In the genomic region with DNA sequence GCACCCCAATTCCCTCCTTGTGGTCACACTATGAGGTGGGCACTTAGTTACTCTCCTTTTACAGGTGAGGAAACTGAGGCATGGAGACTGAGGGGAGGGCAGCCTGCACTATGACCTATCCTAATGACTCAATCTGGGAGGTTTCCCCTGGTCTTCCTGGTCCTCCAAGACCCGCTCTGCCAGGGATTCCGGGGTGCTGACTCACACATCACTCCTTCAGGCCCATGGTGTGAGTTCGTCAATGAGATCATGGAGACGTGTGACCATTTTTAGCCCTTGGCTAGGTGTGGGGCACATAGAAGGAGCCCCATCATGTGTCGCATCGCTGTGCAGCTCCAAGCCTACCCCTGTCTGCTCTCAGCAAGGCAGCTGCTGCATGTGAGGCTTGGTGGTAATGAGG, we compare ENCODE assay signal across 12 cellular contexts. TPM values are rescaled to one million over a fixed set of nuclear protein-coding genes. Genes with fewer than 3 reads are reported as not detected.
DNase-seq lines count a peak whose midpoint lies in the region; FAIRE-seq and TF ChIP-seq lines count a peak whose summit lies in the region.
"Had no signal": no experiment of that assay in that cellular context is flagged by ENCODE, and none has a peak within 500 bp of the region (broad histone marks: within the 10 kb centered on the region; RNA-seq: fewer than 3 reads in every experiment).

No MANE protein-coding gene starts in this region.

- H3K4me1 ChIP-seq in BLaER1 (peaks cover 99% of the 10 kb centered on the region), spleen (peaks cover 0 to 6% (median 0%) of the 10 kb centered on the region in 6 donors)

- DNase-seq in NCI-H226 (peak; percentile 80), choroid plexus epithelial cell (ENCODE audit: low read depth) (peak; percentile 70), myocyte (ENCODE audit: low read depth) (peak; percentile 83), D721Med (ENCODE audit: insufficient read length, low spot score) (no peak), spleen (no peak), epidermal melanocyte (ENCODE audit: insufficient read length, low spot score) (no peak), iPS-NIHi11 (ENCODE audit: low spot score) (no peak)
- DNase-seq: activated T-cell treated with anti-CD3 and anti-CD28 coated beads, Interleukin-2, amount 50 U/mL, for 1 hour; amygdala; CD4-positive, CD25-positive, alpha-beta regulatory T cell had no signal

- H3K27ac ChIP-seq in BLaER1: peak overlapping the region; percentile 73
- H3K27ac ChIP-seq in spleen: no peak overlapping the region
- H3K27ac ChIP-seq: hepatocyte had no signal

- no peak overlapping the region for H3K9ac ChIP-seq in BLaER1

- FAIRE-seq in D721Med (lab: Jason Lieb, UNC): no peak

- no peaks in the 10 kb centered on the region for H3K27me3 ChIP-seq in BLaER1
- H3K27me3 ChIP-seq in spleen (replicated peaks in 1 of 7): no peaks in the 10 kb centered on the region
- H3K27me3 ChIP-seq: hepatocyte had no signal

- peaks cover 49% of the 10 kb centered on the region for H4K20me1 ChIP-seq in BLaER1

- intact Hi-C loops in spleen (cut with DNase I; ENCODE audit: low total_unique reads): no loop called here

- H3K36me3 ChIP-seq in BLaER1: peaks cover 11% of the 10 kb centered on the region; the same call in 1 of the 2 replicates
- no peaks in the 10 kb centered on the region for H3K36me3 ChIP-seq in spleen

- WGBS in spleen, 5 donors: 84 to 97% (median 92%) methylated on average over 6 of the region's 6 CpGs; no CpG with 5 or more reads in 1 of the 5 donors

- H3K9me3 ChIP-seq in BLaER1 (peaks cover 19% of the 10 kb centered on the region; the same call in 1 of the 2 replicates), spleen (no peaks in the 10 kb centered on the region)

- peak overlapping the region; percentile 72 for H3K4me2 ChIP-seq in BLaER1
- H3K4me2 ChIP-seq: hepatocyte had no signal

- TF ChIP-seq CTCF in choroid plexus epithelial cell (conservative IDR thresholded peaks at IDR 0.05; ENCODE audit: low read depth, low read length) (no peak), D721Med (IDR thresholded peaks at IDR 0.05; ENCODE audit: insufficient read depth, missing control alignments) (no peak), spleen (IDR thresholded peaks at IDR 0.05 in 8 of 11, conservative IDR thresholded peaks at IDR 0.05 in 3 of 11) (no peak)

- H3K4me3 ChIP-seq in BLaER1 (no peak overlapping the region), choroid plexus epithelial cell (ENCODE audit: low read depth, low read length) (no peak overlapping the region), spleen (no peak overlapping the region)
- H3K4me3 ChIP-seq: hepatocyte had no signal

- TF ChIP-seq POLR2A in spleen (IDR thresholded peaks at IDR 0.05): no peak

RNA-seq across cellular contexts. Expression of a gene that starts 32.4 kb away (rescaled TPM):
- total RNA-seq in myocyte (13.9 and 14.6 TPM in 2 replicates), spleen (10 to 100 TPM; 26.1 to 38.6 (median 31.8) TPM)
- polyA plus RNA-seq in myocyte (2012): 17.2 TPM
- polyA plus RNA-seq in spleen: 10 to 100 TPM in 1 of 3 donors, 1 to 10 TPM in 2; 8.3 to 13.1 (median 9.8) TPM

Comparison
In these comparisons a context has a peak if more than half of its experiments do, and no peak if none do; other contexts are left out.
1. DNase-seq: peak in NCI-H226 (single experiment), choroid plexus epithelial cell (single experiment) and myocyte (single experiment); none in D721Med (single experiment), spleen (single experiment), epidermal melanocyte (single experiment) and iPS-NIHi11 (single experiment).